ENCODE assay signal across 8 cellular contexts in the genomic region with DNA sequence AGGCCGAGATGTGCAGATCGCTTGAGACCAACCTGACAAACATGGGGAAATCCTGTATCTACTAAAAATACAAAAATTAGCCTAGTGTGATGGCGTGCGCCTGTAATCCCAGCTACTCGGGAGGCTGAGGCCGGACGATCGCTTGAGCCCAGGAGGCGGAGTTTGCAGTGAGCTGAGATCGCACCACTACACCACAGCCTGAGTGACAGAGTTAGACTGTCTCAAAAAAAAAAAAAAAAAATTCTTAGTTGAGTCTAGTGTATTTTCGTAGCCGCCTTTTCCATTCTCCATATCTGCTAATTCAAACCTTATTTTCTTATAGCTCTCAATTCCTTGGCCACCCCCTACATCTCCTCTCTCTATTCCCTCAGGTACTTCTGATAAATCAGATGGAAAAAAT. TPM values are rescaled to one million over a fixed set of nuclear protein-coding genes. Genes with fewer than 3 reads are reported as not detected.
DNase-seq lines count a peak whose midpoint lies in the region; ATAC-seq and TF ChIP-seq lines count a peak whose summit lies in the region.

No MANE protein-coding gene starts in this region.

- DNase-seq in SK-N-DZ (ENCODE audit: low spot score) (peak; percentile 6), brain microvascular endothelial cell (peak; percentile 65), lower lobe of right lung (no peak), middle frontal gyrus (ENCODE audit: extremely low spot score, low spot score) (no peak)
- peak; percentile 32 for DNase-seq in stimulated activated naive CD4-positive, alpha-beta T cell treated with Interleukin-2 at 50 U/mL for 16 hours (lab: John Stamatoyannopoulos, UW)

- H3K27me3 ChIP-seq in brain microvascular endothelial cell (replicated peaks): no peaks in the 10 kb centered on the region
- H3K27me3 ChIP-seq in lower lobe of right lung (ENCODE audit: low read depth): no peaks in the 10 kb centered on the region

- no peak for ATAC-seq in lower lobe of right lung
- ATAC-seq in GM19467 (IDR thresholded peaks at IDR 0.05; ENCODE audit: unreplicated experiment): no peak
- no peak for ATAC-seq in GM18498 (IDR thresholded peaks at IDR 0.05; ENCODE audit: unreplicated experiment)

- intact Hi-C loops in lower lobe of right lung (cut with DNase I): no loop called here

- H3K4me3 ChIP-seq in HEK293 (ENCODE audit: low read depth, low read length) (peak overlapping the region; percentile 82), brain microvascular endothelial cell (ENCODE audit: low read depth, low read length) (peak overlapping the region; percentile 96), lower lobe of right lung (peak overlapping the region; percentile 97)

- H3K27ac ChIP-seq in HEK293 (ENCODE audit: extremely low read depth, low read depth, low read length) (no peak overlapping the region), brain microvascular endothelial cell (peak overlapping the region; percentile 83), lower lobe of right lung (peak overlapping the region; percentile 85)

- POLR2A ChIA-PET in HEK293 (lab: Yijun Ruan, JAX): interaction anchor here (0.5 to 3.4 kb wide), 7 partner anchors 8 to 99 kb away, joined by 3 to 15 read pairs (median 6); partner anchors contain the start of gene REST

- peaks cover 0 to 3% of the 10 kb centered on the region in 2 experiments; a peak in 2 of 3 replicates for H3K36me3 ChIP-seq in HEK293 (ENCODE audit: control insufficient read depth in 2 of 2, insufficient read depth in 1 of 2, low read length in 2 of 2)
- H3K36me3 ChIP-seq in brain microvascular endothelial cell (replicated peaks): peaks cover 4% of the 10 kb centered on the region
- H3K36me3 ChIP-seq in lower lobe of right lung: no peaks in the 10 kb centered on the region

- H3K9me3 ChIP-seq in HEK293 (ENCODE audit: control insufficient read depth, insufficient read depth, low read depth, low read length): no peaks in the 10 kb centered on the region
- H3K9me3 ChIP-seq in lower lobe of right lung: no peaks in the 10 kb centered on the region

- in situ Hi-C loops in brain microvascular endothelial cell (cut with HindIII; ENCODE audit: low pct_ligation_motif_present, low sequenced_read_pairs): no loop called here

- no peak for TF ChIP-seq CTCF in HEK293 (tag by site-specific recombination; IDR thresholded peaks at IDR 0.05)
- no peak for TF ChIP-seq CTCF in brain microvascular endothelial cell (IDR thresholded peaks at IDR 0.05; ENCODE audit: low read depth, low read length, missing control alignments)
- TF ChIP-seq CTCF in lower lobe of right lung (IDR thresholded peaks at IDR 0.05): no peak

- H3K4me1 ChIP-seq in HEK293 (ENCODE audit: control insufficient read depth, insufficient read depth, low read length): no peaks in the 10 kb centered on the region; the same call in 1 of the 2 replicates
- H3K4me1 ChIP-seq in lower lobe of right lung: peaks cover 53% of the 10 kb centered on the region

- CTCF ChIA-PET in HEK293 (lab: Yijun Ruan, JAX): interaction anchor here (0.6 kb wide), 2 partner anchors 13 to 27 kb away, joined by 3 read pairs; no protein-coding TSS in a partner anchor

TF ChIP-seq in HEK293, 187 proteins besides CTCF, POLR2A, EP300 and RAD21:
- no peak for TF ChIP-seq ZNF549 (tag by site-specific recombination; IDR thresholded peaks at IDR 0.05)
- no peak for TF ChIP-seq TCF7L2 (IDR thresholded peaks at IDR 0.05; ENCODE audit: borderline replicate concordance, low read depth, low read length)
- peak; percentile 96 for TF ChIP-seq ZNF362 (tag by site-specific recombination; IDR thresholded peaks at IDR 0.05)
- no peak for TF ChIP-seq ZNF792 (tag by site-specific recombination; IDR thresholded peaks at IDR 0.05)
- TF ChIP-seq ZNF174 (tag by site-specific recombination; IDR thresholded peaks at IDR 0.05): no peak
- 0 out of 2 replicates have a peak, but pooled peaks have one; percentile 11 for TF ChIP-seq ZNF600 (tag by site-specific recombination; IDR thresholded peaks at IDR 0.05)
- TF ChIP-seq ZNF324 (tag by site-specific recombination; IDR thresholded peaks at IDR 0.05): no peak
- no peak for TF ChIP-seq ZBTB17 (tag by site-specific recombination; IDR thresholded peaks at IDR 0.05)

RNA-seq across cellular contexts. Expression of gene POLR2B, which starts 1.0 kb away (rescaled TPM):
- polyA plus RNA-seq in SK-N-DZ (2014; cell fraction: cytosol; rRNA removed): 144 and 170 TPM in 2 replicates
- 174 and 208 TPM in 2 replicates for polyA plus RNA-seq in SK-N-DZ (2014; cell fraction: nucleus; rRNA removed)
- total RNA-seq in lower lobe of right lung: 67.8 TPM

RNA-seq across cellular contexts. Expression of gene NOA1, which starts 2.3 kb away (rescaled TPM):
- 18.2 and 22.8 TPM in 2 replicates for polyA plus RNA-seq in SK-N-DZ (2014; cell fraction: cytosol; rRNA removed)
- 14.9 and 20.8 TPM in 2 replicates for polyA plus RNA-seq in SK-N-DZ (2014; cell fraction: nucleus; rRNA removed)
- total RNA-seq in lower lobe of right lung: 14.9 TPM

Comparison
In these comparisons a context has a peak if more than half of its experiments do, and no peak if none do; other contexts are left out.
1. DNase-seq: peak in SK-N-DZ (single experiment), brain microvascular endothelial cell (single experiment) and stimulated activated naive CD4-positive, alpha-beta T cell treated with Interleukin-2 at 50 U/mL for 16 hours (single experiment); none in lower lobe of right lung (single experiment) and middle frontal gyrus (single experiment).
2. Peak in every context shown above with its lines, with median percentiles within 50 percentile points of each other: H3K4me3 ChIP-seq.